Comparison of ENCODE assay signal across 1 cellular context in genomic region chr7:91880413-91881241, GRCh38.
TF ChIP-seq lines count a peak whose summit lies in the region.

MTERF1 (minus strand) TSS chr7:91880702; CDS start chr7:91880083, 619 bp downstream.

TF ChIP-seq in GM12878, 131 proteins besides CTCF, POLR2A, EP300 and RAD21 (continued from another document and continues in another):
- TF ChIP-seq ZBTB11 (CRISPR knock-in tag; IDR thresholded peaks at IDR 0.05) (no peak), HDAC2 (IDR thresholded peaks at IDR 0.05) (no peak), CREM (IDR thresholded peaks at IDR 0.05; ENCODE audit: low read depth) (peak; percentile 89), BACH1 (IDR thresholded peaks at IDR 0.05; ENCODE audit: borderline replicate concordance) (peak; percentile 18; the same call in 1 of the 2 replicates), NR2F1 (conservative IDR thresholded peaks at IDR 0.05) (0 out of 2 replicates have a peak, but pooled peaks have one; percentile 25), CBX3 (IDR thresholded peaks at IDR 0.05; ENCODE audit: borderline replicate concordance, low read depth) (no peak), ESRRA (IDR thresholded peaks at IDR 0.05; ENCODE audit: low read length) (no peak), TARDBP (IDR thresholded peaks at IDR 0.05; ENCODE audit: borderline replicate concordance) (no peak), GATAD2B (conservative IDR thresholded peaks at IDR 0.05; ENCODE audit: low read depth) (peak; percentile 39; the same call in 1 of the 2 replicates), IKZF1 (conservative IDR thresholded peaks at IDR 0.05) (peak; percentile 75), FOXM1 (IDR thresholded peaks at IDR 0.05; ENCODE audit: low read depth, low read length) (0 out of 2 replicates have a peak, but pooled peaks have one; percentile 40), NBN (IDR thresholded peaks at IDR 0.05) (peak; percentile 77), PML (IDR thresholded peaks at IDR 0.05; ENCODE audit: low read length) (peak; percentile 96), KAT2A (conservative IDR thresholded peaks at IDR 0.05; ENCODE audit: control insufficient read depth, low read depth, low read length) (no peak), USF1 (IDR thresholded peaks at IDR 0.05; ENCODE audit: borderline replicate concordance, extremely low read length, insufficient read depth, low read depth, low read length) (no peak), SUZ12 (IDR thresholded peaks at IDR 0.05; ENCODE audit: unreplicated experiment) (no peak), SREBF1 (IDR thresholded peaks at IDR 0.05; ENCODE audit: low read length) (no peak), CBFB (IDR thresholded peaks at IDR 0.05; ENCODE audit: low read depth) (peak; percentile 60; the same call in 1 of the 2 replicates), MTA3 (IDR thresholded peaks at IDR 0.05; ENCODE audit: borderline replicate concordance, low read length) (no peak), KDM1A (IDR thresholded peaks at IDR 0.05; ENCODE audit: borderline replicate concordance) (no peak), KLF5 (IDR thresholded peaks at IDR 0.05; ENCODE audit: partially characterized antibody) (peak; percentile 28), EZH2 (IDR thresholded peaks at IDR 0.05; ENCODE audit: borderline replicate concordance, control insufficient read depth, low read depth, low read length) (no peak), POU2F2 (IDR thresholded peaks at IDR 0.05; ENCODE audit: borderline replicate concordance, low read depth, low read length) (peak; percentile 81; the same call in 2 of the 3 replicates), SREBF2 (IDR thresholded peaks at IDR 0.05; ENCODE audit: low read length) (peak; percentile 59; the same call in 1 of the 2 replicates), NFIC (IDR thresholded peaks at IDR 0.05; ENCODE audit: low read depth, low read length) (no peak), BCL3 (IDR thresholded peaks at IDR 0.05; ENCODE audit: borderline replicate concordance, insufficient read depth, low read depth, low read length, poor library complexity, severe bottlenecking) (peak; percentile 31), SMC3 (IDR thresholded peaks at IDR 0.05; ENCODE audit: borderline replicate concordance, low read length) (peak; percentile 78), CBX5 (IDR thresholded peaks at IDR 0.05; ENCODE audit: low read depth) (peak; percentile 94), MLLT1 (IDR thresholded peaks at IDR 0.05) (peak; percentile 49), FOS (IDR thresholded peaks at IDR 0.05; ENCODE audit: borderline replicate concordance, extremely low read depth, insufficient read length) (no peak), ZNF217 (IDR thresholded peaks at IDR 0.05) (no peak), ASH2L (IDR thresholded peaks at IDR 0.05; ENCODE audit: borderline replicate concordance, low read depth) (no peak), JUND (IDR thresholded peaks at IDR 0.05; ENCODE audit: low read depth, low read length) (no peak), NFXL1 (IDR thresholded peaks at IDR 0.05; ENCODE audit: borderline replicate concordance) (no peak), SMAD1 (IDR thresholded peaks at IDR 0.05; ENCODE audit: low read depth, partially characterized antibody) (peak; percentile 82), CREB1 (IDR thresholded peaks at IDR 0.05; ENCODE audit: low read depth) (peak; percentile 81), ZNF207 (IDR thresholded peaks at IDR 0.05; ENCODE audit: borderline replicate concordance) (no peak), LARP7 (IDR thresholded peaks at IDR 0.05) (no peak), RELA (IDR thresholded peaks at IDR 0.05; ENCODE audit: borderline replicate concordance, partially characterized antibody) (peak; percentile 45), SIX5 (IDR thresholded peaks at IDR 0.05; ENCODE audit: low read depth, low read length, severe bottlenecking) (no peak), BHLHE40 (IDR thresholded peaks at IDR 0.05; ENCODE audit: borderline replicate concordance in 1 of 2, low read depth in 2 of 2, low read length in 1 of 2) (peak; percentile 64 to 66; a peak in 2 of 4 replicates), ZNF274 (IDR thresholded peaks at IDR 0.05; ENCODE audit: insufficient read depth, insufficient read length) (no peak), ATF7 (IDR thresholded peaks at IDR 0.05; ENCODE audit: low read depth) (peak; percentile 79), HSF1 (IDR thresholded peaks at IDR 0.05; ENCODE audit: low read depth, low read length) (no peak), EGR1 (IDR thresholded peaks at IDR 0.05; ENCODE audit: borderline replicate concordance in 1 of 2, low read depth in 2 of 2, low read length in 2 of 2) (peak; percentile 47 to 60)
- TF ChIP-seq, protein P1, sequence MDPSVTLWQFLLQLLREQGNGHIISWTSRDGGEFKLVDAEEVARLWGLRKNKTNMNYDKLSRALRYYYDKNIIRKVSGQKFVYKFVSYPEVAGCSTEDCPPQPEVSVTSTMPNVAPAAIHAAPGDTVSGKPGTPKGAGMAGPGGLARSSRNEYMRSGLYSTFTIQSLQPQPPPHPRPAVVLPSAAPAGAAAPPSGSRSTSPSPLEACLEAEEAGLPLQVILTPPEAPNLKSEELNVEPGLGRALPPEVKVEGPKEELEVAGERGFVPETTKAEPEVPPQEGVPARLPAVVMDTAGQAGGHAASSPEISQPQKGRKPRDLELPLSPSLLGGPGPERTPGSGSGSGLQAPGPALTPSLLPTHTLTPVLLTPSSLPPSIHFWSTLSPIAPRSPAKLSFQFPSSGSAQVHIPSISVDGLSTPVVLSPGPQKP (IDR thresholded peaks at IDR 0.05; ENCODE audit: low read depth, low read length), result peak; percentile 77
- TF ChIP-seq, protein P2, sequence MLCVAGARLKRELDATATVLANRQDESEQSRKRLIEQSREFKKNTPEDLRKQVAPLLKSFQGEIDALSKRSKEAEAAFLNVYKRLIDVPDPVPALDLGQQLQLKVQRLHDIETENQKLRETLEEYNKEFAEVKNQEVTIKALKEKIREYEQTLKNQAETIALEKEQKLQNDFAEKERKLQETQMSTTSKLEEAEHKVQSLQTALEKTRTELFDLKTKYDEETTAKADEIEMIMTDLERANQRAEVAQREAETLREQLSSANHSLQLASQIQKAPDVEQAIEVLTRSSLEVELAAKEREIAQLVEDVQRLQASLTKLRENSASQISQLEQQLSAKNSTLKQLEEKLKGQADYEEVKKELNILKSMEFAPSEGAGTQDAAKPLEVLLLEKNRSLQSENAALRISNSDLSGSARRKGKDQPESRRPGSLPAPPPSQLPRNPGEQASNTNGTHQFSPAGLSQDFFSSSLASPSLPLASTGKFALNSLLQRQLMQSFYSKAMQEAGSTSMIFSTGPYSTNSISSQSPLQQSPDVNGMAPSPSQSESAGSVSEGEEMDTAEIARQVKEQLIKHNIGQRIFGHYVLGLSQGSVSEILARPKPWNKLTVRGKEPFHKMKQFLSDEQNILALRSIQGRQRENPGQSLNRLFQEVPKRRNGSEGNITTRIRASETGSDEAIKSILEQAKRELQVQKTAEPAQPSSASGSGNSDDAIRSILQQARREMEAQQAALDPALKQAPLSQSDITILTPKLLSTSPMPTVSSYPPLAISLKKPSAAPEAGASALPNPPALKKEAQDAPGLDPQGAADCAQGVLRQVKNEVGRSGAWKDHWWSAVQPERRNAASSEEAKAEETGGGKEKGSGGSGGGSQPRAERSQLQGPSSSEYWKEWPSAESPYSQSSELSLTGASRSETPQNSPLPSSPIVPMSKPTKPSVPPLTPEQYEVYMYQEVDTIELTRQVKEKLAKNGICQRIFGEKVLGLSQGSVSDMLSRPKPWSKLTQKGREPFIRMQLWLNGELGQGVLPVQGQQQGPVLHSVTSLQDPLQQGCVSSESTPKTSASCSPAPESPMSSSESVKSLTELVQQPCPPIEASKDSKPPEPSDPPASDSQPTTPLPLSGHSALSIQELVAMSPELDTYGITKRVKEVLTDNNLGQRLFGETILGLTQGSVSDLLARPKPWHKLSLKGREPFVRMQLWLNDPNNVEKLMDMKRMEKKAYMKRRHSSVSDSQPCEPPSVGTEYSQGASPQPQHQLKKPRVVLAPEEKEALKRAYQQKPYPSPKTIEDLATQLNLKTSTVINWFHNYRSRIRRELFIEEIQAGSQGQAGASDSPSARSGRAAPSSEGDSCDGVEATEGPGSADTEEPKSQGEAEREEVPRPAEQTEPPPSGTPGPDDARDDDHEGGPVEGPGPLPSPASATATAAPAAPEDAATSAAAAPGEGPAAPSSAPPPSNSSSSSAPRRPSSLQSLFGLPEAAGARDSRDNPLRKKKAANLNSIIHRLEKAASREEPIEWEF (IDR thresholded peaks at IDR 0.05; ENCODE audit: insufficient replicate concordance, low read depth, low read length), result no peak
- TF ChIP-seq, protein P3, sequence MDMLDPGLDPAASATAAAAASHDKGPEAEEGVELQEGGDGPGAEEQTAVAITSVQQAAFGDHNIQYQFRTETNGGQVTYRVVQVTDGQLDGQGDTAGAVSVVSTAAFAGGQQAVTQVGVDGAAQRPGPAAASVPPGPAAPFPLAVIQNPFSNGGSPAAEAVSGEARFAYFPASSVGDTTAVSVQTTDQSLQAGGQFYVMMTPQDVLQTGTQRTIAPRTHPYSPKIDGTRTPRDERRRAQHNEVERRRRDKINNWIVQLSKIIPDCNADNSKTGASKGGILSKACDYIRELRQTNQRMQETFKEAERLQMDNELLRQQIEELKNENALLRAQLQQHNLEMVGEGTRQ (IDR thresholded peaks at IDR 0.05; ENCODE audit: borderline replicate concordance, low read depth, low read length), result no peak
- TF ChIP-seq, protein P4, sequence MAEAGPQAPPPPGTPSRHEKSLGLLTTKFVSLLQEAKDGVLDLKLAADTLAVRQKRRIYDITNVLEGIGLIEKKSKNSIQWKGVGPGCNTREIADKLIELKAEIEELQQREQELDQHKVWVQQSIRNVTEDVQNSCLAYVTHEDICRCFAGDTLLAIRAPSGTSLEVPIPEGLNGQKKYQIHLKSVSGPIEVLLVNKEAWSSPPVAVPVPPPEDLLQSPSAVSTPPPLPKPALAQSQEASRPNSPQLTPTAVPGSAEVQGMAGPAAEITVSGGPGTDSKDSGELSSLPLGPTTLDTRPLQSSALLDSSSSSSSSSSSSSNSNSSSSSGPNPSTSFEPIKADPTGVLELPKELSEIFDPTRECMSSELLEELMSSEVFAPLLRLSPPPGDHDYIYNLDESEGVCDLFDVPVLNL (IDR thresholded peaks at IDR 0.05; ENCODE audit: low read depth, low read length), result no peak
